Comparison of ENCODE assay signal across 1 cellular context in genomic region chr11:126210871-126211235, GRCh38.
TF ChIP-seq lines count a peak whose summit lies in the region.

No MANE protein-coding gene starts in this region.

TF ChIP-seq in GM23338, 12 proteins besides CTCF, POLR2A, EP300 and RAD21 (continued from another document):
- TF ChIP-seq ETS1 (IDR thresholded peaks at IDR 0.05) (no peak), POLR2AphosphoS5 (IDR thresholded peaks at IDR 0.05; ENCODE audit: low read depth) (no peak), ZNF114 (CRISPR knock-in tag; IDR thresholded peaks at IDR 0.05) (no peak), ZNF331 (CRISPR knock-in tag; IDR thresholded peaks at IDR 0.05; ENCODE audit: low read depth) (no peak)
